8 cellular contexts compared by ENCODE assay signal in the genomic region with DNA sequence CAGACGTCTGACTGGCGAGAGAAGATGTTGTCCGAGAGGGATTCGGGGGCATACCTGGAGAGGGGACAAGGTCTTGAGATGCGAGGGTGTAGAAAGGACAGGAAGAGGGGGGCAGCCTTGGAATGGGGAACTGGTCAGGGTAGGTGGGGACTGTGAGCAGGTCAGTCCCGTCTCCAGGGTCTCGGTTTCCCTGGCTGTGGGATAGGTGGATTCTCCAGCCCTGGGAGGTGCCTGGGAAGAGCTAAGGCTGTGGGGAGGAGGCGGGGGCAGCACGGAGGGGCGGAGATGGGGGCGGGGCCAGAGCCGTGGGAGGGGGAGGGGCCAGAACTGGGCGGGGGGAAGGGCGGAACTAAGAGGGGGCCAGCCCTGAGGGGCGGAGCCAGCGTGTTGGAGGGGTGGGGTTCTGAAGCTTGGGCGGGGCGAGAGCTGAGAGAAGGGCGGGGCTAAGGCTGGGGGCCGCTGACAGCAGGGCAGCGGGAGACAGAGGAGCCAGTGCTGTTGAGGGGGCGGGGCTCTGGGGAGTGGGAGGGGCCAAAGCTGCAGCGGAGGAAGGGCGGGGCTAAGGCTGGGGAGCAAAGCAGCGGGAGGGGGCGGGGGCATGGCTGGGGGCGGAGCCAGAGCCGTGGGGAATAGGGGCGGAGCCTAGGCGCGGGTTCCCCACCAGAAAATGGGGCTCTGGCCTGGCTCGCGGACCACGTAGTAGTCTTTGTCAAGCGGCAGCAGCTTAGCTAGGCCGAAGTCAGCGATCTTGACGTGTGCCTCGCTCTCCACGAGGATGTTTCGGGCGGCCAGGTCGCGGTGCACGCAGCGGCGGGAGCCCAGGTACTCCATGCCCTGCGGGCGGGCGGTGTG. TPM values are rescaled to one million over a fixed set of nuclear protein-coding genes. Genes with fewer than 3 reads are reported as not detected.
DNase-seq lines count a peak whose midpoint lies in the region; ATAC-seq and TF ChIP-seq lines count a peak whose summit lies in the region.

No MANE protein-coding gene starts in this region.

- H3K27me3 Mint-ChIP-seq in T-helper 17 cell, result no peaks in the 10 kb centered on the region
- H3K27me3 Mint-ChIP-seq in CD14-positive monocyte (ENCODE audit: low read depth in 3 of 3), result no peaks in the 10 kb centered on the region

- intact Hi-C loops in CD14-positive monocyte (cut with micrococcal nuclease), result no loop called here

- H3K4me1 Mint-ChIP-seq in T-helper 17 cell (peaks cover 16% of the 10 kb centered on the region), CD14-positive monocyte (peaks cover 11% of the 10 kb centered on the region)

- H3K9me3 ChIP-seq in T-helper 17 cell (ENCODE audit: control insufficient read depth, low read length, poor library complexity, severe bottlenecking), result no peaks in the 10 kb centered on the region

- TF ChIP-seq CTCF in CD14-positive monocyte (IDR thresholded peaks at IDR 0.05), result no peak

- H3K27ac Mint-ChIP-seq in T-helper 17 cell (no peak overlapping the region), CD14-positive monocyte (peak overlapping the region in 2 of 7 donors; percentile 31 to 64)

- peak; percentile 84 for DNase-seq in COLO668 (lab: John Stamatoyannopoulos, UW; ENCODE audit: unreplicated experiment)
- DNase-seq in LHCN-M2 (ENCODE audit: low read depth), result peak; percentile 33
- peak; percentile 24 to 39 (median 25) for DNase-seq in T-helper 17 cell
- peak; percentile 81 for DNase-seq in dermis blood vessel endothelial cell
- DNase-seq in left lobe of liver (ENCODE audit: low spot score), result no peak
- peak; percentile 27 to 62 (median 42) for DNase-seq in stimulated activated CD4-positive, alpha-beta T cell treated with anti-CD3 and anti-CD28 coated beads, TNF-alpha, amount 100 ng/mL, for 24 hours (ENCODE audit: low read depth in 3 of 3)
- no peak for DNase-seq in CD14-positive monocyte (ENCODE audit: low spot score)
- no peak for DNase-seq in GOT3 (lab: John Stamatoyannopoulos, UW)

- H3K36me3 Mint-ChIP-seq in T-helper 17 cell (ENCODE audit: low read depth) (peaks cover 14% of the 10 kb centered on the region), CD14-positive monocyte (peaks cover 55 to 76% of the 10 kb centered on the region in 2 donors)

- H3K9me3 Mint-ChIP-seq in CD14-positive monocyte, result peaks cover 2 to 7% (median 5%) of the 10 kb centered on the region in 7 donors

- H3K4me3 Mint-ChIP-seq in T-helper 17 cell (no peak overlapping the region), CD14-positive monocyte (no peak overlapping the region)

- ATAC-seq in T-helper 17 cell, result peak; percentile 78
- ATAC-seq in left lobe of liver, result peak; percentile 71

RNA-seq across cellular contexts. Expression of gene INSL3, which starts 9.5 kb away (rescaled TPM):
- total RNA-seq in LHCN-M2 (2014; rRNA removed), result not detected in 2 replicates
- not detected for polyA plus RNA-seq in LHCN-M2 (2012)
- 1 to 10 TPM; 5.0 to 9.1 TPM for total RNA-seq in T-helper 17 cell
- not detected in 2 replicates for total RNA-seq in dermis blood vessel endothelial cell
- not detected for total RNA-seq in left lobe of liver
- polyA plus RNA-seq in CD14-positive monocyte, result under 1 TPM; 0.25 to 0.64 TPM

RNA-seq across cellular contexts. Expression of gene JAK3, which starts 17.0 kb away (rescaled TPM):
- total RNA-seq in LHCN-M2 (2014; rRNA removed) (0.45 TPM in 1 of 2 replicates, not detected in the other), T-helper 17 cell (100 to 1,000 TPM; 149 to 211 TPM), dermis blood vessel endothelial cell (3.2 and 4.1 TPM in 2 replicates), left lobe of liver (1.2 TPM)
- polyA plus RNA-seq in LHCN-M2 (2012), result 0.05 TPM
- 10 to 100 TPM; 13.8 to 34.0 TPM for polyA plus RNA-seq in CD14-positive monocyte

RNA-seq across cellular contexts. Expression of gene RPL18A, which starts 28.9 kb away (rescaled TPM):
- 953 and 1,102 TPM in 2 replicates for total RNA-seq in LHCN-M2 (2014; rRNA removed)
- 1,863 TPM for polyA plus RNA-seq in LHCN-M2 (2012)
- 1,000 to 10,000 TPM; 3,447 to 3,486 TPM for total RNA-seq in T-helper 17 cell
- total RNA-seq in dermis blood vessel endothelial cell, result 793 and 1,347 TPM in 2 replicates
- total RNA-seq in left lobe of liver, result 493 TPM
- 1,000 to 10,000 TPM; 1,189 to 1,268 TPM for polyA plus RNA-seq in CD14-positive monocyte

RNA-seq across cellular contexts. Expression of gene B3GNT3, which starts 35.9 kb away (rescaled TPM):
- total RNA-seq in LHCN-M2 (2014; rRNA removed), result not detected in 2 replicates
- polyA plus RNA-seq in LHCN-M2 (2012), result not detected
- under 1 TPM; 0.52 to 0.94 TPM for total RNA-seq in T-helper 17 cell
- 0.42 TPM in 1 of 2 replicates, not detected in the other for total RNA-seq in dermis blood vessel endothelial cell
- 1.2 TPM for total RNA-seq in left lobe of liver
- polyA plus RNA-seq in CD14-positive monocyte, result not detected

RNA-seq across cellular contexts. Expression of gene SLC5A5, which starts 41.0 kb away (rescaled TPM):
- total RNA-seq in LHCN-M2 (2014; rRNA removed), result not detected in 2 replicates
- not detected for polyA plus RNA-seq in LHCN-M2 (2012)
- 1 to 10 TPM; 1.3 to 2.0 TPM for total RNA-seq in T-helper 17 cell
- not detected in 2 replicates for total RNA-seq in dermis blood vessel endothelial cell
- total RNA-seq in left lobe of liver, result not detected
- not detected for polyA plus RNA-seq in CD14-positive monocyte

Comparison
In these comparisons a context has a peak if more than half of its experiments do, and no peak if none do; other contexts are left out.
1. DNase-seq: peak in COLO668 (single experiment), LHCN-M2 (single experiment), T-helper 17 cell (3 of 3), dermis blood vessel endothelial cell (single experiment) and stimulated activated CD4-positive, alpha-beta T cell treated with anti-CD3 and anti-CD28 coated beads, TNF-alpha, amount 100 ng/mL, for 24 hours (3 of 3); none in left lobe of liver (single experiment), CD14-positive monocyte (single experiment) and GOT3 (single experiment).
2. RNA of gene JAK3, which starts 17.0 kb away (total RNA-seq): 149 to 211 TPM in T-helper 17 cell; 3.2 to 4.1 TPM in dermis blood vessel endothelial cell, 1.2 TPM in left lobe of liver (single experiment) and 0.45 TPM in LHCN-M2; every median in the first group is over 10 times any median in the second.